8 cellular contexts compared by ENCODE assay signal in genomic region chr17:67245073-67245693, GRCh38. TPM values are rescaled to one million over a fixed set of nuclear protein-coding genes. Genes with fewer than 3 reads are reported as not detected.
DNase-seq lines count a peak whose midpoint lies in the region; ATAC-seq, FAIRE-seq and TF ChIP-seq lines count a peak whose summit lies in the region.

Gene HELZ (minus strand): TSS chr17:67245196. CDS start chr17:67218804, 26,392 bp downstream.

- no peaks in the 10 kb centered on the region for H3K9me3 ChIP-seq in BLaER1
- no peaks in the 10 kb centered on the region for H3K9me3 ChIP-seq in OCI-LY3 (ENCODE audit: insufficient read depth, low read length)
- no peaks in the 10 kb centered on the region for H3K9me3 ChIP-seq in endothelial cell of umbilical vein (replicated peaks; ENCODE audit: control insufficient read depth, insufficient read depth, low read length)

- H2AFZ ChIP-seq in OCI-LY3 (ENCODE audit: low read depth, low read length) (peak within 1 kb of the TSS; percentile 87), endothelial cell of umbilical vein (ENCODE audit: low read depth, low read length) (peak within 1 kb of the TSS; percentile 96)

- H4K20me1 ChIP-seq in BLaER1 (peaks cover 47% of the 10 kb centered on the region), OCI-LY3 (ENCODE audit: insufficient read depth, low read length) (peaks cover 13% of the 10 kb centered on the region; the same call in 1 of the 2 replicates), endothelial cell of umbilical vein (replicated peaks; ENCODE audit: control insufficient read depth, extremely low read depth, insufficient read depth, low read length) (peaks cover under 1% of the 10 kb centered on the region)

- intact Hi-C loops in endothelial cell of umbilical vein (cut with micrococcal nuclease): loop anchor here (1.0 to 5.0 kb wide), 3 partner anchors 13 to 122 kb away; partner anchors contain the start of gene PSMD12

- H3K4me2 ChIP-seq in BLaER1 (peak within 1 kb of the TSS; percentile 96), OCI-LY3 (ENCODE audit: low read length) (peak within 1 kb of the TSS; percentile 82), endothelial cell of umbilical vein (ENCODE audit: insufficient read depth, low read length) (peak within 1 kb of the TSS; percentile 90)

- peak within 1 kb of the TSS; percentile 100 for H3K4me3 ChIP-seq in BLaER1
- H3K4me3 ChIP-seq in OCI-LY3 (ENCODE audit: low read length): peak within 1 kb of the TSS; percentile 95
- H3K4me3 ChIP-seq in endothelial cell of umbilical vein (replicated peaks in 1 of 3; ENCODE audit: insufficient read depth in 1 of 3, low read depth in 1 of 3, low read length in 3 of 3): peak within 1 kb of the TSS; percentile 92 to 98 (median 96)

- peak; percentile 45 for ATAC-seq in GM19463 (IDR thresholded peaks at IDR 0.05; ENCODE audit: unreplicated experiment)

- POLR2A ChIA-PET in endothelial cell of umbilical vein (lab: Charles Lee): interaction anchor here (0.6 to 1.1 kb wide), 2 partner anchors 11 to 28 kb away, joined by 3 read pairs; no protein-coding TSS in a partner anchor

- peak; percentile 71 for TF ChIP-seq POLR2A in endothelial cell of umbilical vein (IDR thresholded peaks at IDR 0.05; ENCODE audit: low read depth, low read length)

- H3K9ac ChIP-seq in BLaER1 (peak within 1 kb of the TSS; percentile 97), OCI-LY3 (ENCODE audit: low read length) (peak within 1 kb of the TSS; percentile 86), endothelial cell of umbilical vein (replicated peaks; ENCODE audit: extremely low read depth, insufficient read depth, low read length) (peak within 1 kb of the TSS; percentile 91)

- H3K4me1 ChIP-seq in BLaER1 (peaks cover 44% of the 10 kb centered on the region), OCI-LY3 (ENCODE audit: low read length) (peaks cover 18% of the 10 kb centered on the region), endothelial cell of umbilical vein (ENCODE audit: control insufficient read depth, extremely low read depth, insufficient read depth, low read length) (peaks cover 20% of the 10 kb centered on the region)

- dilution Hi-C loops in endothelial cell of umbilical vein (cut with MboI; ENCODE audit: extremely low pct_ligation_motif_present, low sequenced_read_pairs): no loop called here

- DNase-seq in HuH-7.5 (ENCODE audit: low spot score): peak; percentile 82
- DNase-seq in activated CD8-positive, alpha-beta memory T cell treated with anti-CD3 and anti-CD28 coated beads, Interleukin-2, amount 50 U/mL, for 4 hours: peak; percentile 71
- DNase-seq in endothelial cell of umbilical vein (ENCODE audit: low read depth, low spot score): peak; percentile 85
- DNase-seq in midbrain (lab: John Stamatoyannopoulos, UW): peak; percentile 71
- DNase-seq in stimulated activated CD8-positive, alpha-beta memory T cell treated with anti-CD3 and anti-CD28 coated beads, Interleukin-15, amount 100 ng/mL, for 4 hours (ENCODE audit: low read depth in 2 of 2): peak; percentile 52 to 54

- peaks cover 42% of the 10 kb centered on the region for H3K79me2 ChIP-seq in OCI-LY3 (ENCODE audit: low read length)
- peaks cover 44% of the 10 kb centered on the region for H3K79me2 ChIP-seq in endothelial cell of umbilical vein (ENCODE audit: control insufficient read depth, insufficient read depth, low read length)

- H3K27ac ChIP-seq in BLaER1 (peak within 1 kb of the TSS; percentile 95), OCI-LY3 (ENCODE audit: low read length) (peak within 1 kb of the TSS; percentile 24), endothelial cell of umbilical vein (ENCODE audit: insufficient read depth, low read depth, low read length) (peak within 1 kb of the TSS; percentile 71)

- no peak for TF ChIP-seq CTCF in OCI-LY3 (IDR thresholded peaks at IDR 0.05; ENCODE audit: low read depth, low read length)
- no peak for TF ChIP-seq CTCF in endothelial cell of umbilical vein (IDR thresholded peaks at IDR 0.05; ENCODE audit: extremely low read depth in 1 of 2, insufficient read depth in 1 of 2, low read depth in 1 of 2, low read length in 2 of 2)

- H3K36me3 ChIP-seq in BLaER1: peaks cover 19% of the 10 kb centered on the region; the same call in 1 of the 2 replicates
- H3K36me3 ChIP-seq in OCI-LY3 (replicated peaks; ENCODE audit: low read depth, low read length): peaks cover 8% of the 10 kb centered on the region
- peaks cover 0 to 6% of the 10 kb centered on the region in 2 experiments for H3K36me3 ChIP-seq in endothelial cell of umbilical vein (ENCODE audit: control insufficient read depth in 2 of 2, extremely low read depth in 1 of 2, insufficient read depth in 2 of 2, low read length in 2 of 2)

- CTCF ChIA-PET in endothelial cell of umbilical vein (lab: Charles Lee): interaction anchor here (1.2 to 2.1 kb wide), 5 partner anchors 24 to 134 kb away, joined by 3 to 9 read pairs (median 6); no protein-coding TSS in a partner anchor

- H3K9me1 ChIP-seq in endothelial cell of umbilical vein (replicated peaks; ENCODE audit: control insufficient read depth, extremely low read depth, insufficient read depth, low read length): no peaks in the 10 kb centered on the region

- BruUV-seq in endothelial cell of umbilical vein (replicated peaks; lab: Mats Ljungman, UMichigan): TSS peak; percentile 90

- FAIRE-seq in endothelial cell of umbilical vein (lab: Jason Lieb, UNC): peak; percentile 62

- peaks cover 8% of the 10 kb centered on the region; the same call in 1 of the 2 replicates for H3K27me3 ChIP-seq in BLaER1
- H3K27me3 ChIP-seq in OCI-LY3 (ENCODE audit: low read depth, low read length): no peaks in the 10 kb centered on the region
- no peaks in the 10 kb centered on the region for H3K27me3 ChIP-seq in endothelial cell of umbilical vein (ENCODE audit: control insufficient read depth in 2 of 2, insufficient read depth in 2 of 2, low read length in 2 of 2)

TF ChIP-seq in endothelial cell of umbilical vein, 7 proteins besides CTCF, POLR2A, EP300 and RAD21:
- TF ChIP-seq MAX (IDR thresholded peaks at IDR 0.05; ENCODE audit: insufficient read depth, insufficient read length) (no peak), MYC (IDR thresholded peaks at IDR 0.05; ENCODE audit: low read depth, low read length) (no peak), POLR2AphosphoS5 (IDR thresholded peaks at IDR 0.05; ENCODE audit: insufficient read depth, low read depth, low read length) (peak; percentile 69), FOS (IDR thresholded peaks at IDR 0.05; ENCODE audit: borderline replicate concordance, insufficient read depth, low read length) (no peak), GATA2 (IDR thresholded peaks at IDR 0.05; ENCODE audit: insufficient read depth, insufficient read length, low read depth, low read length) (no peak), EZH2 (IDR thresholded peaks at IDR 0.05; ENCODE audit: borderline replicate concordance, low read depth, low read length, severe bottlenecking) (no peak)

RNA-seq across cellular contexts. Expression of gene HELZ, which starts in this region (rescaled TPM):
- 47.3 and 47.5 TPM in 2 replicates for total RNA-seq in endothelial cell of umbilical vein
- polyA plus RNA-seq in endothelial cell of umbilical vein: 7.5 and 8.0 TPM in 2 replicates
- 7.0 and 7.4 TPM in 2 replicates for polyA plus RNA-seq in endothelial cell of umbilical vein (2011; cell fraction: cytosol; rRNA removed)
- 22.2 and 23.1 TPM in 2 replicates for polyA plus RNA-seq in endothelial cell of umbilical vein (2011; cell fraction: nucleus; rRNA removed)
- polyA plus RNA-seq in endothelial cell of umbilical vein (2012): 9.5 and 19.9 TPM in 2 replicates
- polyA minus RNA-seq in endothelial cell of umbilical vein: 50.8 and 55.4 TPM in 2 replicates
- 17.8 TPM for polyA minus RNA-seq in endothelial cell of umbilical vein (2011; cell fraction: cytosol; rRNA and poly(A)+ RNA removed)
- 96.2 and 138 TPM in 2 replicates for polyA minus RNA-seq in endothelial cell of umbilical vein (2011; cell fraction: nucleus; rRNA and poly(A)+ RNA removed)

Comparison
In these comparisons a context has a peak if more than half of its experiments do, and no peak if none do; other contexts are left out.
1. Peak in every context shown above with its lines: DNase-seq, ATAC-seq, H3K4me3 ChIP-seq and H3K27ac ChIP-seq.
2. H3K27ac ChIP-seq: peak in every context shown above with its lines; median percentile 95 in BLaER1; 71 in endothelial cell of umbilical vein; 24 in OCI-LY3.